ENCODE assay signal across 15 cellular contexts in genomic region chr20:62402456-62402855, GRCh38.
DNase-seq lines count a peak whose midpoint lies in the region; ATAC-seq and TF ChIP-seq lines count a peak whose summit lies in the region.
"Had no signal": no experiment of that assay in that cellular context is flagged by ENCODE, and none has a peak within 500 bp of the region (broad histone marks: within the 10 kb centered on the region; RNA-seq: fewer than 3 reads in every experiment).

No MANE protein-coding gene starts in this region.

- H3K4me1 Mint-ChIP-seq in stimulated activated effector memory CD8-positive, alpha-beta T cell treated with anti-CD3 and anti-CD28 coated beads, Interleukin-12 subunit alpha, Interleukin-12 subunit beta, amount 100 ng/mL, for 72 hours = peaks cover 34% of the 10 kb centered on the region

- H3K4me2 ChIP-seq in BLaER1 treated with 17β-estradiol and CSF1 and Interleukin-3, amounts not matched to agents 10 nM and 100 nM = peak overlapping the region in 10 of 11 experiments; percentile 31 to 77 (median 68); a peak in 19 of 22 replicates
- H3K4me2 ChIP-seq in OCI-LY1 (ENCODE audit: low read length) = no peak overlapping the region

- H3K9ac ChIP-seq in BLaER1 treated with 17β-estradiol and CSF1 and Interleukin-3, amounts not matched to agents 10 nM and 100 nM = peak overlapping the region in 7 of 11 experiments; percentile 18 to 73 (median 48); a peak in 10 of 22 replicates
- H3K9ac ChIP-seq in OCI-LY1 (ENCODE audit: low read length) = no peak overlapping the region

- H3K79me2 ChIP-seq in OCI-LY1 (ENCODE audit: insufficient read depth, low read length) = 0 out of 2 replicates have a peak, but pooled peaks cover 4% of the 10 kb centered on the region

- H3K27me3 ChIP-seq in BLaER1 treated with 17β-estradiol and CSF1 and Interleukin-3, amounts not matched to agents 10 nM and 100 nM = no peaks in the 10 kb centered on the region
- no peaks in the 10 kb centered on the region for H3K27me3 ChIP-seq in OCI-LY1 (ENCODE audit: insufficient read depth, low read length)

- H3K9me2 ChIP-seq in OCI-LY1 (ENCODE audit: low read depth, low read length) = no peaks in the 10 kb centered on the region

- H4K20me1 ChIP-seq in BLaER1 treated with 17β-estradiol and CSF1 and Interleukin-3, amounts not matched to agents 10 nM and 100 nM = peaks cover 13 to 62% (median 30%) of the 10 kb centered on the region in 11 experiments; a peak in 17 of 22 replicates
- H4K20me1 ChIP-seq in OCI-LY1 (ENCODE audit: insufficient read depth, low read length) = no peaks in the 10 kb centered on the region

- no peak overlapping the region for H2AFZ ChIP-seq in OCI-LY1 (ENCODE audit: low read length)

- H3F3A ChIP-seq in OCI-LY1 (ENCODE audit: insufficient read depth, low read length) = no peaks in the 10 kb centered on the region; the same call in 1 of the 2 replicates

- H3K4me3 ChIP-seq in BLaER1 treated with 17β-estradiol and CSF1 and Interleukin-3, amounts not matched to agents 10 nM and 100 nM = no peak overlapping the region
- H3K4me3 ChIP-seq in OCI-LY1 (ENCODE audit: low read depth, low read length, poor library complexity, severe bottlenecking) = no peak overlapping the region
- H3K4me3 ChIP-seq: GM12878, HAP-1 had no signal

- H3K9me3 Mint-ChIP-seq in stimulated activated effector memory CD8-positive, alpha-beta T cell treated with anti-CD3 and anti-CD28 coated beads, Interleukin-12 subunit alpha, Interleukin-12 subunit beta, amount 100 ng/mL, for 72 hours = no peaks in the 10 kb centered on the region
- H3K9me3 Mint-ChIP-seq: CD4-positive, alpha-beta T cell; CD8-positive, alpha-beta memory T cell had no signal

- H3K27ac Mint-ChIP-seq in stimulated activated effector memory CD8-positive, alpha-beta T cell treated with anti-CD3 and anti-CD28 coated beads, Interleukin-12 subunit alpha, Interleukin-12 subunit beta, amount 100 ng/mL, for 72 hours = no peak overlapping the region
- H3K27ac Mint-ChIP-seq: CD14-positive monocyte; CD4-positive, alpha-beta T cell had no signal

- H3K27ac ChIP-seq in BLaER1 treated with 17β-estradiol and CSF1 and Interleukin-3, amounts not matched to agents 10 nM and 100 nM = peak overlapping the region in 8 of 11 experiments; percentile 16 to 76 (median 61); a peak in 14 of 22 replicates
- H3K27ac ChIP-seq in OCI-LY1 (ENCODE audit: low read depth, low read length, poor library complexity, severe bottlenecking) (peak overlapping the region; percentile 79), angular gyrus (ENCODE audit: low read depth, low read length) (peak overlapping the region; percentile 8)

- no peak for ATAC-seq in stimulated activated effector memory CD8-positive, alpha-beta T cell treated with anti-CD3 and anti-CD28 coated beads, Interleukin-12 subunit alpha, Interleukin-12 subunit beta, amount 100 ng/mL, for 72 hours
- ATAC-seq: GM12878 had no signal

- H3K9me3 ChIP-seq in BLaER1 treated with 17β-estradiol and CSF1 and Interleukin-3, amounts not matched to agents 10 nM and 100 nM (replicated peaks in 1 of 11) = peaks cover 0 to 6% (median 0%) of the 10 kb centered on the region in 11 experiments; a peak in 7 of 22 replicates
- no peaks in the 10 kb centered on the region for H3K9me3 ChIP-seq in OCI-LY1 (ENCODE audit: low read length)
- H3K9me3 ChIP-seq: HAP-1 had no signal

- no peak for TF ChIP-seq CTCF in OCI-LY1 (IDR thresholded peaks at IDR 0.05; ENCODE audit: low read length)

- peaks cover 30 to 73% (median 71%) of the 10 kb centered on the region in 10 experiments for H3K4me1 ChIP-seq in BLaER1 treated with 17β-estradiol and CSF1 and Interleukin-3, amounts not matched to agents 10 nM and 100 nM
- peaks cover 41% of the 10 kb centered on the region for H3K4me1 ChIP-seq in OCI-LY1 (ENCODE audit: insufficient read depth, low read length, severe bottlenecking)

- H3K36me3 ChIP-seq in BLaER1 treated with 17β-estradiol and CSF1 and Interleukin-3, amounts not matched to agents 10 nM and 100 nM = peaks cover 0 to 36% (median 10%) of the 10 kb centered on the region in 11 experiments; a peak in 15 of 22 replicates
- peaks cover 19% of the 10 kb centered on the region; the same call in 1 of the 2 replicates for H3K36me3 ChIP-seq in OCI-LY1 (ENCODE audit: insufficient read depth, low read length)
- H3K36me3 ChIP-seq: HAP-1 had no signal

- no peak overlapping the region for H3K4me3 Mint-ChIP-seq in stimulated activated effector memory CD8-positive, alpha-beta T cell treated with anti-CD3 and anti-CD28 coated beads, Interleukin-12 subunit alpha, Interleukin-12 subunit beta, amount 100 ng/mL, for 72 hours
- H3K4me3 Mint-ChIP-seq: CD14-positive monocyte had no signal

- DNase-seq in stimulated activated naive CD4-positive, alpha-beta T cell (lab: John Stamatoyannopoulos, UW) = no peak
- DNase-seq in stimulated activated effector memory CD8-positive, alpha-beta T cell treated with anti-CD3 and anti-CD28 coated beads, Interleukin-12 subunit alpha, Interleukin-12 subunit beta, amount 100 ng/mL, for 72 hours (ENCODE audit: low spot score in 2 of 2) = no peak
- DNase-seq in cortex of kidney (lab: John Stamatoyannopoulos, UW) = no peak
- DNase-seq: CD4-positive, alpha-beta T cell; CD8-positive, alpha-beta memory T cell; DMS79; EL; GDM1; GOT3 had no signal

- peaks cover 15% of the 10 kb centered on the region for H3K36me3 Mint-ChIP-seq in stimulated activated effector memory CD8-positive, alpha-beta T cell treated with anti-CD3 and anti-CD28 coated beads, Interleukin-12 subunit alpha, Interleukin-12 subunit beta, amount 100 ng/mL, for 72 hours

Comparison
In these comparisons a context has a peak if more than half of its experiments do, and no peak if none do; other contexts are left out.
1. H3K27ac ChIP-seq: peak in every context shown above with its lines; median percentile 79 in OCI-LY1; 61 in BLaER1 treated with 17β-estradiol and CSF1 and Interleukin-3, amounts not matched to agents 10 nM and 100 nM; 8 in angular gyrus.